Comparison of ENCODE assay signal across 21 cellular contexts in genomic region chr11:57223601-57224000, GRCh38. TPM values are rescaled to one million over a fixed set of nuclear protein-coding genes. Genes with fewer than 3 reads are reported as not detected.
"Had no signal": no experiment of that assay in that cellular context is flagged by ENCODE, and none has a peak within 500 bp of the region (broad histone marks: within the 10 kb centered on the region; RNA-seq: fewer than 3 reads in every experiment).

No MANE protein-coding gene starts in this region.

- H3K27ac ChIP-seq: brain microvascular endothelial cell, hepatocyte, ovary, psoas muscle, skin epidermis, stomach, suprapubic skin, tibial nerve had no signal

- H2AFZ ChIP-seq: hepatocyte had no signal

- H3K9me3 ChIP-seq: ovary, psoas muscle, stomach, suprapubic skin, tibial nerve had no signal

- H3K36me3 ChIP-seq: brain microvascular endothelial cell, left ventricle myocardium inferior, ovary, stomach, suprapubic skin, tibial nerve had no signal

- H3K79me2 ChIP-seq: hepatocyte had no signal

- H3K4me3 ChIP-seq: hepatocyte, left ventricle myocardium inferior, ovary, psoas muscle, skin epidermis, stomach, suprapubic skin, tibial nerve had no signal

- DNase-seq: activated CD8-positive, alpha-beta memory T cell treated with anti-CD3 and anti-CD28 coated beads, Interleukin-2, amount 50 U/mL, for 4 hours; activated T-cell treated with anti-CD3 and anti-CD28 coated beads, Interleukin-2, amount 50 U/mL, for 24 hours; aorta; brain microvascular endothelial cell; effector CD8-positive, alpha-beta T cell; glutamatergic neuron; immature natural killer cell; left ventricle myocardium inferior; ovary; psoas muscle; right cardiac atrium; stimulated activated CD4-positive, alpha-beta T cell treated with anti-CD3 and anti-CD28 coated beads, Interleukin-2, amount 100 ng/mL, for 24 hours; stomach; T-helper 9 cell had no signal

- H3K27me3 ChIP-seq: brain microvascular endothelial cell, hepatocyte, ovary, suprapubic skin had no signal

- H3K4me2 ChIP-seq: hepatocyte had no signal

- H3K4me1 ChIP-seq: psoas muscle, stomach had no signal

RNA-seq across cellular contexts. Expression of gene APLNR, which starts 13.4 kb away (rescaled TPM):
- total RNA-seq: activated naive CD4-positive, alpha-beta T cell treated with anti-CD3 and anti-CD28 coated beads, Interleukin-2, amount 50 U/mL, for 72 hours; activated T-helper 17 cell treated with anti-CD3 and anti-CD28 coated beads, Interleukin-2, amount 50 U/mL, for 72 hours; natural killer cell treated with Interleukin-12 subunit alpha and Interleukin-12 subunit beta and Interleukin-15 and Interleukin-18, amount 100 ng/mL, for 72 hours had no signal

RNA-seq across cellular contexts. Expression of gene LRRC55, which starts 41.8 kb away (rescaled TPM):
- total RNA-seq: activated naive CD4-positive, alpha-beta T cell treated with anti-CD3 and anti-CD28 coated beads, Interleukin-2, amount 50 U/mL, for 72 hours; activated T-helper 17 cell treated with anti-CD3 and anti-CD28 coated beads, Interleukin-2, amount 50 U/mL, for 72 hours; natural killer cell treated with Interleukin-12 subunit alpha and Interleukin-12 subunit beta and Interleukin-15 and Interleukin-18, amount 100 ng/mL, for 72 hours; tibial nerve had no signal
- polyA plus RNA-seq: hepatocyte, immature natural killer cell had no signal
